24 cellular contexts compared by ENCODE assay signal in genomic region chrX:153740631-153741222, GRCh38. TPM values are rescaled to one million over a fixed set of nuclear protein-coding genes. Genes with fewer than 3 reads are reported as not detected.
DNase-seq lines count a peak whose midpoint lies in the region; ATAC-seq and TF ChIP-seq lines count a peak whose summit lies in the region.
"Had no signal": no experiment of that assay in that cellular context is flagged by ENCODE, and none has a peak within 500 bp of the region (broad histone marks: within the 10 kb centered on the region; RNA-seq: fewer than 3 reads in every experiment).

No MANE protein-coding gene starts in this region.

- H3K9me3 ChIP-seq in breast epithelium (no peaks in the 10 kb centered on the region), right lobe of liver (no peaks in the 10 kb centered on the region)
- H3K9me3 ChIP-seq: sigmoid colon, testis had no signal

- no peaks in the 10 kb centered on the region for H3K36me3 ChIP-seq in breast epithelium
- H3K36me3 ChIP-seq in right lobe of liver: peaks cover 0 to 7% (median 0%) of the 10 kb centered on the region in 4 donors

- TF ChIP-seq CTCF in breast epithelium (IDR thresholded peaks at IDR 0.05) (no peak), right lobe of liver (IDR thresholded peaks at IDR 0.05) (no peak)

- CTCF ChIA-PET in T-cell (lab: Charles Lee): no interaction called here

- ATAC-seq in stimulated activated naive CD8-positive, alpha-beta T cell treated with anti-CD3 and anti-CD28 coated beads, Interleukin-15, amount 100 ng/mL, for 72 hours: no peak
- no peak for ATAC-seq in stimulated activated naive CD8-positive, alpha-beta T cell treated with anti-CD3 and anti-CD28 coated beads, Interleukin-15, Interleukin-2, amounts not matched to agents 100 U/mL and 50 U/mL, for 24 hours
- ATAC-seq in T-cell (replicated peaks in 1 of 4) (no peak), right lobe of liver (no peak)
- no peak for ATAC-seq in central memory CD8-positive, alpha-beta T cell (replicated peaks; ENCODE audit: extremely low read depth, poor library complexity, severe bottlenecking)

- H3K4me1 ChIP-seq in breast epithelium (no peaks in the 10 kb centered on the region), right lobe of liver (no peaks in the 10 kb centered on the region)

- H3K27ac Mint-ChIP-seq in stimulated activated naive CD8-positive, alpha-beta T cell treated with anti-CD3 and anti-CD28 coated beads, Interleukin-15, amount 100 ng/mL, for 72 hours: peak overlapping the region; percentile 57 to 86
- peak overlapping the region; percentile 80 to 90 for H3K27ac Mint-ChIP-seq in T-cell
- H3K27ac Mint-ChIP-seq in central memory CD8-positive, alpha-beta T cell (ENCODE audit: low read depth): no peak overlapping the region
- H3K27ac Mint-ChIP-seq: dendritic cell treated with granulocyte-macrophage colony-stimulating factor and Interleukin-4, amounts not matched to agents 40 ng/mL and 50 ng/mL, for 4 days had no signal

- WGBS in right lobe of liver (ENCODE audit: insufficient coverage, low coverage, low lambda C conversion rate, missing lambda C conversion rate): 83% methylated on average over 2 of the region's 16 CpGs

- POLR2A ChIA-PET in T-cell (lab: Charles Lee): no interaction called here

- peaks cover 9% of the 10 kb centered on the region for H3K27me3 Mint-ChIP-seq in stimulated activated naive CD8-positive, alpha-beta T cell treated with anti-CD3 and anti-CD28 coated beads, Interleukin-15, amount 100 ng/mL, for 72 hours
- peaks cover 1 to 5% of the 10 kb centered on the region in 2 donors for H3K27me3 Mint-ChIP-seq in T-cell
- peaks cover under 1% of the 10 kb centered on the region for H3K27me3 Mint-ChIP-seq in central memory CD8-positive, alpha-beta T cell

- H3K4me3 ChIP-seq in breast epithelium (no peak overlapping the region), right lobe of liver (no peak overlapping the region)
- H3K4me3 ChIP-seq: GM23248, sigmoid colon, testis had no signal

- H3K27ac ChIP-seq in breast epithelium (no peak overlapping the region), right lobe of liver (no peak overlapping the region)
- H3K27ac ChIP-seq: GM23248, HL-60, sigmoid colon, testis had no signal

- DNase-seq in stimulated activated naive CD8-positive, alpha-beta T cell treated with anti-CD3 and anti-CD28 coated beads, Interleukin-15, amount 100 ng/mL, for 72 hours: no peak
- no peak for DNase-seq in stimulated activated naive CD8-positive, alpha-beta T cell treated with anti-CD3 and anti-CD28 coated beads, Interleukin-15, Interleukin-2, amounts not matched to agents 100 U/mL and 50 U/mL, for 24 hours
- DNase-seq in T-cell: no peak
- DNase-seq in central memory CD8-positive, alpha-beta T cell (ENCODE audit: low spot score in 2 of 2): no peak
- no peak for DNase-seq in breast epithelium (ENCODE audit: low spot score in 2 of 2)
- DNase-seq in right lobe of liver: no peak
- no peak for DNase-seq in A172 (ENCODE audit: low spot score)
- DNase-seq: activated T-cell treated with anti-CD3 and anti-CD28 coated beads, Interleukin-2, amount 50 U/mL, for 4 hours; central memory CD4-positive, alpha-beta T cell; GM23248; hippocampal formation; Karpas-422; NCI-H1436; NCI-H2081 treated with DMSO at 0.1 percent for 48 hours; NCI-H82; sigmoid colon; stimulated activated CD4-positive, alpha-beta T cell treated with anti-CD3 and anti-CD28 coated beads, Interleukin-15, amount 100 ng/mL, for 24 hours; T1000 had no signal

- H3K27me3 ChIP-seq in breast epithelium: peaks cover 0 to 27% of the 10 kb centered on the region in 2 donors
- no peaks in the 10 kb centered on the region for H3K27me3 ChIP-seq in right lobe of liver
- H3K27me3 ChIP-seq: sigmoid colon, testis had no signal

- TF ChIP-seq POLR2A in breast epithelium (IDR thresholded peaks at IDR 0.05) (no peak), right lobe of liver (IDR thresholded peaks at IDR 0.05) (no peak)

- peak overlapping the region in 1 of 2 donors; percentile 63 for H3K4me3 Mint-ChIP-seq in stimulated activated naive CD8-positive, alpha-beta T cell treated with anti-CD3 and anti-CD28 coated beads, Interleukin-15, amount 100 ng/mL, for 72 hours
- H3K4me3 Mint-ChIP-seq in T-cell: peak overlapping the region in 2 of 3 donors; percentile 14 to 74
- peak overlapping the region; percentile 37 for H3K4me3 Mint-ChIP-seq in central memory CD8-positive, alpha-beta T cell
- H3K4me3 Mint-ChIP-seq: dendritic cell treated with granulocyte-macrophage colony-stimulating factor and Interleukin-4, amounts not matched to agents 40 ng/mL and 50 ng/mL, for 4 days had no signal

- H3K36me3 Mint-ChIP-seq in T-cell: peaks cover 3% of the 10 kb centered on the region
- peaks cover 2% of the 10 kb centered on the region for H3K36me3 Mint-ChIP-seq in central memory CD8-positive, alpha-beta T cell (ENCODE audit: insufficient read depth)
- H3K36me3 Mint-ChIP-seq: activated naive CD4-positive, alpha-beta T cell treated with anti-CD3 and anti-CD28 coated beads, Interleukin-2, amount 50 U/mL, for 72 hours had no signal

- H3K9me3 Mint-ChIP-seq in stimulated activated naive CD8-positive, alpha-beta T cell treated with anti-CD3 and anti-CD28 coated beads, Interleukin-15, amount 100 ng/mL, for 72 hours: no peaks in the 10 kb centered on the region
- no peaks in the 10 kb centered on the region for H3K9me3 Mint-ChIP-seq in T-cell
- H3K9me3 Mint-ChIP-seq in central memory CD8-positive, alpha-beta T cell: no peaks in the 10 kb centered on the region
- H3K9me3 Mint-ChIP-seq: activated naive CD4-positive, alpha-beta T cell treated with anti-CD3 and anti-CD28 coated beads, Interleukin-2, amount 50 U/mL, for 72 hours; activated T-cell treated with anti-CD3 and anti-CD28 coated beads, Interleukin-2, amount 50 U/mL, for 4 hours; dendritic cell treated with granulocyte-macrophage colony-stimulating factor and Interleukin-4, amounts not matched to agents 40 ng/mL and 50 ng/mL, for 4 days had no signal

- peaks cover 20% of the 10 kb centered on the region for H3K4me1 Mint-ChIP-seq in stimulated activated naive CD8-positive, alpha-beta T cell treated with anti-CD3 and anti-CD28 coated beads, Interleukin-15, amount 100 ng/mL, for 72 hours
- peaks cover 18 to 27% (median 20%) of the 10 kb centered on the region in 3 donors for H3K4me1 Mint-ChIP-seq in T-cell
- no peaks in the 10 kb centered on the region for H3K4me1 Mint-ChIP-seq in central memory CD8-positive, alpha-beta T cell

- intact Hi-C loops in breast epithelium (cut with DNase I; ENCODE audit: low total_unique reads): no loop called here
- intact Hi-C loops in right lobe of liver (cut with DNase I): no loop called here

RNA-seq across cellular contexts. Expression of gene ABCD1, which starts 16.1 kb away (rescaled TPM):
- total RNA-seq in T-cell: 10 to 100 TPM in 1 of 5 donors, 1 to 10 TPM in 4; 6.9 to 10.7 (median 7.9) TPM
- total RNA-seq in breast epithelium: 10 to 100 TPM; 10.2 to 27.8 (median 10.5) TPM
- 10 to 100 TPM in 4 of 6 experiments, 1 to 10 TPM in 2; 8.0 to 20.8 (median 10.9) TPM for total RNA-seq in right lobe of liver
- 44.7 and 44.8 TPM in 2 replicates for total RNA-seq in A172 (2014; rRNA removed; shearing (Covaris generic))

RNA-seq across cellular contexts. Expression of gene BCAP31, which starts 16.5 kb away (rescaled TPM):
- total RNA-seq in T-cell (100 to 1,000 TPM in 4 of 5 donors, 10 to 100 TPM in 1; 90.1 to 124 (median 107) TPM), breast epithelium (100 to 1,000 TPM; 120 to 245 (median 129) TPM), right lobe of liver (100 to 1,000 TPM; 100 to 126 (median 107) TPM)
- total RNA-seq in A172 (2014; rRNA removed; shearing (Covaris generic)): 523 and 538 TPM in 2 replicates

RNA-seq across cellular contexts. Expression of gene PLXNB3, which starts 23.3 kb away (rescaled TPM):
- total RNA-seq in T-cell: under 1 TPM in 4 of 5 donors, not detected in 1; 0.28 to 0.47 (median 0.43) TPM
- total RNA-seq in breast epithelium: 10 to 100 TPM; 12.3 to 17.9 (median 13.4) TPM
- total RNA-seq in right lobe of liver: 1 to 10 TPM in 3 of 6 experiments, under 1 TPM in 3; 0.55 to 1.7 (median 0.94) TPM
- 13.8 and 14.3 TPM in 2 replicates for total RNA-seq in A172 (2014; rRNA removed; shearing (Covaris generic))

RNA-seq across cellular contexts. Expression of gene SRPK3, which starts 40.1 kb away (rescaled TPM):
- not detected for total RNA-seq in T-cell
- 1 to 10 TPM in 2 of 3 donors, under 1 TPM in 1; 0.33 to 1.5 (median 1.3) TPM for total RNA-seq in breast epithelium
- not detected for total RNA-seq in right lobe of liver
- 0.59 and 2.2 TPM in 2 replicates for total RNA-seq in A172 (2014; rRNA removed; shearing (Covaris generic))
- total RNA-seq: activated CD8-positive, alpha-beta memory T cell treated with anti-CD3 and anti-CD28 coated beads for 36 hours; activated naive CD4-positive, alpha-beta T cell treated with anti-CD3 and anti-CD28 coated beads, Interleukin-2, amount 50 U/mL, for 72 hours; activated T-cell treated with anti-CD3 and anti-CD28 coated beads, Interleukin-2, amount 50 U/mL, for 4 hours; astrocyte had no signal

RNA-seq across cellular contexts. Expression of gene SLC6A8, which starts 53.0 kb away (rescaled TPM):
- total RNA-seq in T-cell (1 to 10 TPM in 4 of 5 donors, under 1 TPM in 1; 0.89 to 2.3 (median 1.9) TPM), breast epithelium (10 to 100 TPM in 2 of 3 donors, 1 to 10 TPM in 1; 7.6 to 40.8 (median 18.4) TPM), right lobe of liver (1 to 10 TPM; 1.6 to 9.2 (median 2.9) TPM)
- total RNA-seq in A172 (2014; rRNA removed; shearing (Covaris generic)): 17.1 and 25.6 TPM in 2 replicates
